Comparison of ENCODE assay signal across 1 cellular context in genomic region chr18:7062844-7063243, GRCh38.
TF ChIP-seq lines count a peak whose summit lies in the region.

No MANE protein-coding gene starts in this region.

TF ChIP-seq in HepG2, 621 proteins besides CTCF, POLR2A, EP300 and RAD21 (continued from another document):
- TF ChIP-seq HNF1A (IDR thresholded peaks at IDR 0.05; ENCODE audit: low read depth) (no peak), HNF1A (CRISPR knock-in tag; IDR thresholded peaks at IDR 0.05; ENCODE audit: borderline replicate concordance) (no peak), TGIF2 (CRISPR knock-in tag; IDR thresholded peaks at IDR 0.05) (no peak)
